Comparison of ENCODE assay signal across 1 cellular context in the genomic region with DNA sequence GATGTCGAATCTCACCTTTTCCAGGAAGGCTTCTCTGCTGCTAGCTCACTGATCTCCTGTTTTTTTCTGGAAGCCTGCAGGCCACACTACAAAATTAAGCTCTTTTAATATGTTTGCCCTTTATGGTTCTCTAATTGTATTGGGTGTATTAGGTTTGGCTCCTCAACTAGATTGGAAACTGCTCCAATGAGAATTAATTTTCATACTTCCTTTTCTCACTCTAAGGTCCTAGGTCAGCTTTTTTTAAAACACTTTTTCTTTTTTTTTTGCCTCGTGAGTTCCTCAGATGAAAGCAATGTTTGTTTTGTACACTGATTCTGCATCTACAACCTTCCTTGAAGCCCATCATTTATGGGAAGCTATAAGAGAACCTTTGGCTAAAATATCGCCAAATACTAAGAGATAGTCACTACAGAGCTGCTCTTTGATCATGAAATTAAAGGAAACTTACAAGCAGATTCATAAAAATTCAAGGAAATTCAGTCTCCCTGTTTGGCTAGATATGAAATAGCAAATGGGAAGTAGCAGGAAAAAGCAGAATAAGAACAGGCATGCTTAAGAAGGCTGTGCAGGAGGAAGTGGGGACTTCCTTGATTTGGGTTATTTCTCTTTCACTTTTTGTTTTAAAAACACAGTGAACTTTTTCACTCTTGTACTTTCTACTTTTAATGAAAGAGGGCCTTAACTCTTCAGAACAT.
TF ChIP-seq lines count a peak whose summit lies in the region.

No MANE protein-coding gene starts in this region.

TF ChIP-seq in GM23338, 12 proteins besides CTCF, POLR2A, EP300 and RAD21 (continued from another document):
- TF ChIP-seq, protein P1, sequence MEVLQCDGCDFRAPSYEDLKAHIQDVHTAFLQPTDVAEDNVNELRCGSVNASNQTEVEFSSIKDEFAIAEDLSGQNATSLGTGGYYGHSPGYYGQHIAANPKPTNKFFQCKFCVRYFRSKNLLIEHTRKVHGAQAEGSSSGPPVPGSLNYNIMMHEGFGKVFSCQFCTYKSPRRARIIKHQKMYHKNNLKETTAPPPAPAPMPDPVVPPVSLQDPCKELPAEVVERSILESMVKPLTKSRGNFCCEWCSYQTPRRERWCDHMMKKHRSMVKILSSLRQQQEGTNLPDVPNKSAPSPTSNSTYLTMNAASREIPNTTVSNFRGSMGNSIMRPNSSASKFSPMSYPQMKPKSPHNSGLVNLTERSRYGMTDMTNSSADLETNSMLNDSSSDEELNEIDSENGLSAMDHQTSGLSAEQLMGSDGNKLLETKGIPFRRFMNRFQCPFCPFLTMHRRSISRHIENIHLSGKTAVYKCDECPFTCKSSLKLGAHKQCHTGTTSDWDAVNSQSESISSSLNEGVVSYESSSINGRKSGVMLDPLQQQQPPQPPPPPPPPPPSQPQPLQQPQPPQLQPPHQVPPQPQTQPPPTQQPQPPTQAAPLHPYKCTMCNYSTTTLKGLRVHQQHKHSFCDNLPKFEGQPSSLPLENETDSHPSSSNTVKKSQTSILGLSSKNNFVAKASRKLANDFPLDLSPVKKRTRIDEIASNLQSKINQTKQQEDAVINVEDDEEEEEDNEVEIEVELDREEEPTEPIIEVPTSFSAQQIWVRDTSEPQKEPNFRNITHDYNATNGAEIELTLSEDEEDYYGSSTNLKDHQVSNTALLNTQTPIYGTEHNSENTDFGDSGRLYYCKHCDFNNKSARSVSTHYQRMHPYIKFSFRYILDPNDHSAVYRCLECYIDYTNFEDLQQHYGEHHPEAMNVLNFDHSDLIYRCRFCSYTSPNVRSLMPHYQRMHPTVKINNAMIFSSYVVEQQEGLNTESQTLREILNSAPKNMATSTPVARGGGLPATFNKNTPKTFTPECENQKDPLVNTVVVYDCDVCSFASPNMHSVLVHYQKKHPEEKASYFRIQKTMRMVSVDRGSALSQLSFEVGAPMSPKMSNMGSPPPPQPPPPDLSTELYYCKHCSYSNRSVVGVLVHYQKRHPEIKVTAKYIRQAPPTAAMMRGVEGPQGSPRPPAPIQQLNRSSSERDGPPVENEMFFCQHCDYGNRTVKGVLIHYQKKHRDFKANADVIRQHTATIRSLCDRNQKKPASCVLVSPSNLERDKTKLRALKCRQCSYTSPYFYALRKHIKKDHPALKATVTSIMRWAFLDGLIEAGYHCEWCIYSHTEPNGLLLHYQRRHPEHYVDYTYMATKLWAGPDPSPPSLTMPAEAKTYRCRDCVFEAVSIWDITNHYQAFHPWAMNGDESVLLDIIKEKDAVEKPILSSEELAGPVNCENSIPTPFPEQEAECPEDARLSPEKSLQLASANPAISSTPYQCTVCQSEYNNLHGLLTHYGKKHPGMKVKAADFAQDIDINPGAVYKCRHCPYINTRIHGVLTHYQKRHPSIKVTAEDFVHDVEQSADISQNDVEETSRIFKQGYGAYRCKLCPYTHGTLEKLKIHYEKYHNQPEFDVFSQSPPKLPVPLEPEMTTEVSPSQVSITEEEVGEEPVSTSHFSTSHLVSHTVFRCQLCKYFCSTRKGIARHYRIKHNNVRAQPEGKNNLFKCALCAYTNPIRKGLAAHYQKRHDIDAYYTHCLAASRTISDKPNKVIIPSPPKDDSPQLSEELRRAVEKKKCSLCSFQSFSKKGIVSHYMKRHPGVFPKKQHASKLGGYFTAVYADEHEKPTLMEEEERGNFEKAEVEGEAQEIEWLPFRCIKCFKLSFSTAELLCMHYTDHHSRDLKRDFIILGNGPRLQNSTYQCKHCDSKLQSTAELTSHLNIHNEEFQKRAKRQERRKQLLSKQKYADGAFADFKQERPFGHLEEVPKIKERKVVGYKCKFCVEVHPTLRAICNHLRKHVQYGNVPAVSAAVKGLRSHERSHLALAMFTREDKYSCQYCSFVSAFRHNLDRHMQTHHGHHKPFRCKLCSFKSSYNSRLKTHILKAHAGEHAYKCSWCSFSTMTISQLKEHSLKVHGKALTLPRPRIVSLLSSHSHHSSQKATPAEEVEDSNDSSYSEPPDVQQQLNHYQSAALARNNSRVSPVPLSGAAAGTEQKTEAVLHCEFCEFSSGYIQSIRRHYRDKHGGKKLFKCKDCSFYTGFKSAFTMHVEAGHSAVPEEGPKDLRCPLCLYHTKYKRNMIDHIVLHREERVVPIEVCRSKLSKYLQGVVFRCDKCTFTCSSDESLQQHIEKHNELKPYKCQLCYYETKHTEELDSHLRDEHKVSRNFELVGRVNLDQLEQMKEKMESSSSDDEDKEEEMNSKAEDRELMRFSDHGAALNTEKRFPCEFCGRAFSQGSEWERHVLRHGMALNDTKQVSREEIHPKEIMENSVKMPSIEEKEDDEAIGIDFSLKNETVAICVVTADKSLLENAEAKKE (CRISPR knock-in tag; IDR thresholded peaks at IDR 0.05): no peak
- no peak for TF ChIP-seq NANOG (IDR thresholded peaks at IDR 0.05; ENCODE audit: borderline replicate concordance)
